ENCODE assay signal across 1 cellular context in genomic region chr7:8923164-8923806, GRCh38.
TF ChIP-seq lines count a peak whose summit lies in the region.

No MANE protein-coding gene starts in this region.

TF ChIP-seq in liver, 16 proteins besides CTCF, POLR2A, EP300 and RAD21 (continued from another document):
- TF ChIP-seq REST (IDR thresholded peaks at IDR 0.05) (no peak), YY1 (IDR thresholded peaks at IDR 0.05) (peak; percentile 57)
